In genomic region chr15:34366271-34367043, GRCh38 we compare ENCODE assay signal across 9 cellular contexts. TPM values are rescaled to one million over a fixed set of nuclear protein-coding genes. Genes with fewer than 3 reads are reported as not detected.
DNase-seq lines count a peak whose midpoint lies in the region; ATAC-seq and TF ChIP-seq lines count a peak whose summit lies in the region.
"Had no signal": no experiment of that assay in that cellular context is flagged by ENCODE, and none has a peak within 500 bp of the region (broad histone marks: within the 10 kb centered on the region; RNA-seq: fewer than 3 reads in every experiment).

No MANE protein-coding gene starts in this region.

- peak overlapping the region; percentile 79 for H3K4me3 Mint-ChIP-seq in MCF 10A (ENCODE audit: unreplicated experiment)

- peaks cover 15% of the 10 kb centered on the region for H3K36me3 Mint-ChIP-seq in MCF 10A (ENCODE audit: insufficient read depth, unreplicated experiment)

- POLR2A ChIA-PET in MCF 10A (lab: Yijun Ruan, JAX) = interaction anchor here (0.8 to 4.2 kb wide), 19 partner anchors 8 to 282 kb away, joined by 3 to 44 read pairs (median 4); partner anchors contain the start of genes EMC4, GOLGA8B, KATNBL1 and NOP10

- CTCF ChIA-PET in MCF 10A (lab: Yijun Ruan, JAX) = interaction anchor here (0.5 to 3.4 kb wide), 29 partner anchors 8 to 357 kb away, joined by 3 to 41 read pairs (median 4); partner anchors contain the start of genes KATNBL1, NOP10 and NUTM1

- H3K9me3 Mint-ChIP-seq in MCF 10A (ENCODE audit: unreplicated experiment) = no peaks in the 10 kb centered on the region

- H3K4me3 ChIP-seq in iPS-18c (ENCODE audit: insufficient read depth, low read depth, low read length) (peak overlapping the region; percentile 81), gastrocnemius medialis (peak overlapping the region; percentile 88 to 98 (median 92))

- H3K27me3 ChIP-seq in gastrocnemius medialis = no peaks in the 10 kb centered on the region

- TF ChIP-seq POLR2A in gastrocnemius medialis (IDR thresholded peaks at IDR 0.05) = no peak

- TF ChIP-seq CTCF in MCF 10A (IDR thresholded peaks at IDR 0.05; ENCODE audit: unreplicated experiment) (no peak), gastrocnemius medialis (IDR thresholded peaks at IDR 0.05 in 4 of 5, conservative IDR thresholded peaks at IDR 0.05 in 1 of 5) (no peak)

- ATAC-seq in gastrocnemius medialis (peak; percentile 5 to 14), GM21619 (IDR thresholded peaks at IDR 0.05; ENCODE audit: unreplicated experiment) (no peak)

- H3K27me3 Mint-ChIP-seq in MCF 10A (ENCODE audit: insufficient read depth, unreplicated experiment) = no peaks in the 10 kb centered on the region

- peaks cover 14 to 21% of the 10 kb centered on the region in 2 donors for H3K4me1 ChIP-seq in gastrocnemius medialis

- no peaks in the 10 kb centered on the region for H3K9me3 ChIP-seq in iPS-18c (ENCODE audit: control insufficient read depth, insufficient read depth, low read length)
- no peaks in the 10 kb centered on the region for H3K9me3 ChIP-seq in gastrocnemius medialis

- H3K36me3 ChIP-seq in gastrocnemius medialis = no peaks in the 10 kb centered on the region

- no TSS peak for BruUV-seq in MCF 10A (replicated peaks; lab: Mats Ljungman, UMichigan)

- peaks cover 20% of the 10 kb centered on the region for H3K4me1 Mint-ChIP-seq in MCF 10A (ENCODE audit: insufficient read depth, unreplicated experiment)

- peak overlapping the region; percentile 44 to 99 (median 96) for H3K27ac ChIP-seq in gastrocnemius medialis

- in situ Hi-C loops in gastrocnemius medialis (cut with MboI; ENCODE audit: low sequenced_read_pairs in 4 of 4) = loop anchor here in 2 of 4 donors (10.0 to 25.0 kb wide), 4 partner anchors 122 to 621 kb away; partner anchors contain the start of genes EMC4 (in 1 of the 2) and ZNF770 (in 1 of the 2)

- peak overlapping the region; percentile 33 for H3K27ac Mint-ChIP-seq in MCF 10A (ENCODE audit: low read depth, unreplicated experiment)

- intact Hi-C loops in MCF 10A (cut with micrococcal nuclease) (loop anchor here (1.0 kb wide), 5 partner anchors 23 to 304 kb away; partner anchors contain the start of genes NOP10 and NUTM1), gastrocnemius medialis (cut with DNase I; ENCODE audit: low total_unique reads) (loop anchor here (1.0 to 5.0 kb wide), 2 partner anchors 23 to 124 kb away; partner anchors contain the start of genes NOP10 and NUTM1)

- DNase-seq in NK-92 treated with Interleukin-12 subunit alpha and Interleukin-12 subunit beta, amount 100 ng/mL, for 24 hours (lab: John Stamatoyannopoulos, UW) = peak; percentile 66
- DNase-seq in NK-92 (lab: John Stamatoyannopoulos, UW; ENCODE audit: unreplicated experiment) (no peak), NCI-H1092 treated with DMSO at 0.1 percent for 48 hours (lab: John Stamatoyannopoulos, UW) (peak; percentile 21), T-helper 22 cell (ENCODE audit: low read depth) (peak; percentile 34), MCF 10A (ENCODE audit: unreplicated experiment) (peak; percentile 60), gastrocnemius medialis (peak in 1 of 2 donors; percentile 38)

RNA-seq across cellular contexts. Expression of gene LPCAT4, which starts 0.5 kb away (rescaled TPM):
- total RNA-seq in MCF 10A (2022) (17.0 and 17.4 TPM in 2 replicates), gastrocnemius medialis (1 to 10 TPM; 1.7 to 7.4 (median 4.0) TPM)

RNA-seq across cellular contexts. Expression of gene NUTM1, which starts 23.3 kb away (rescaled TPM):
- not detected in 2 replicates for total RNA-seq in MCF 10A (2022)
- not detected for total RNA-seq in gastrocnemius medialis
- total RNA-seq: subcutaneous adipose tissue had no signal

RNA-seq across cellular contexts. Expression of gene NOP10, which starts 23.5 kb away (rescaled TPM):
- total RNA-seq in MCF 10A (2022) = 168 and 187 TPM in 2 replicates
- 100 to 1,000 TPM; 142 to 194 (median 170) TPM for total RNA-seq in gastrocnemius medialis

RNA-seq across cellular contexts. Expression of gene SLC12A6, which starts 28.9 kb away (rescaled TPM):
- 11.7 and 15.3 TPM in 2 replicates for total RNA-seq in MCF 10A (2022)
- 10 to 100 TPM; 17.3 to 25.4 (median 19.5) TPM for total RNA-seq in gastrocnemius medialis
